8 cellular contexts compared by ENCODE assay signal in genomic region chr17:28807925-28808641, GRCh38. TPM values are rescaled to one million over a fixed set of nuclear protein-coding genes. Genes with fewer than 3 reads are reported as not detected.
DNase-seq lines count a peak whose midpoint lies in the region; ATAC-seq and TF ChIP-seq lines count a peak whose summit lies in the region.

No MANE protein-coding gene starts in this region.

- H2AFZ ChIP-seq in parathyroid adenoma, result no peak overlapping the region

- no peak overlapping the region for H3K4me3 ChIP-seq in HEK293 (ENCODE audit: low read depth, low read length)
- H3K4me3 ChIP-seq in parathyroid adenoma (ENCODE audit: low read depth, low read length), result no peak overlapping the region

- H3K27me3 ChIP-seq in parathyroid adenoma (ENCODE audit: control insufficient read depth, insufficient read depth, low read length), result no peaks in the 10 kb centered on the region

- H3K4me1 ChIP-seq in HEK293 (ENCODE audit: control insufficient read depth, insufficient read depth, low read length) (peaks cover 22% of the 10 kb centered on the region), parathyroid adenoma (peaks cover 4% of the 10 kb centered on the region)

- no peak overlapping the region for H3K9ac ChIP-seq in parathyroid adenoma

- H3K9me3 ChIP-seq in HEK293 (ENCODE audit: control insufficient read depth, insufficient read depth, low read depth, low read length) (no peaks in the 10 kb centered on the region), parathyroid adenoma (ENCODE audit: control insufficient read depth, low read length) (no peaks in the 10 kb centered on the region)

- no peak overlapping the region for H3K4me2 ChIP-seq in parathyroid adenoma (ENCODE audit: low read length)

- DNase-seq in ACHN (peak; percentile 48), SK-MEL-5 (ENCODE audit: low read depth, low spot score) (peak; percentile 28), fibroblast of gingiva (ENCODE audit: low read depth) (peak; percentile 93), KG1 (lab: John Stamatoyannopoulos, UW) (no peak), occipital lobe (lab: John Stamatoyannopoulos, UW) (no peak)

- peaks cover 8 to 18% of the 10 kb centered on the region in 2 experiments; a peak in 2 of 3 replicates for H3K36me3 ChIP-seq in HEK293 (ENCODE audit: control insufficient read depth in 2 of 2, insufficient read depth in 1 of 2, low read length in 2 of 2)
- H3K36me3 ChIP-seq in parathyroid adenoma (ENCODE audit: control insufficient read depth, insufficient read depth, low read length), result no peaks in the 10 kb centered on the region

- POLR2A ChIA-PET in HEK293 (lab: Yijun Ruan, JAX), result interaction anchor here (0.6 to 3.1 kb wide), 10 partner anchors 25 to 144 kb away, joined by 3 to 17 read pairs (median 4); partner anchors contain the start of genes FAM222B, FLOT2, RPL23A and TLCD1

- H3K27ac ChIP-seq in HEK293 (ENCODE audit: extremely low read depth, low read depth, low read length) (peak overlapping the region; percentile 52), parathyroid adenoma (peak overlapping the region; percentile 11)

- in situ Hi-C loops in ACHN (cut with HindIII; ENCODE audit: low pct_ligation_motif_present, low pct_unique_long_range_greater_than_20kb, low sequenced_read_pairs), result no loop called here
- in situ Hi-C loops in SK-MEL-5 (cut with HindIII; ENCODE audit: low pct_unique_long_range_greater_than_20kb, low sequenced_read_pairs), result no loop called here

- ATAC-seq in GM21447 (IDR thresholded peaks at IDR 0.05; ENCODE audit: unreplicated experiment), result no peak

- peaks cover 51% of the 10 kb centered on the region for H3K79me2 ChIP-seq in parathyroid adenoma

- CTCF ChIA-PET in HEK293 (lab: Yijun Ruan, JAX), result interaction anchor here (0.7 to 4.9 kb wide), 10 partner anchors 11 to 127 kb away, joined by 3 to 68 read pairs (median 4); partner anchors contain the start of gene TLCD1

- TF ChIP-seq CTCF in HEK293 (tag by site-specific recombination; IDR thresholded peaks at IDR 0.05) (no peak), parathyroid adenoma (IDR thresholded peaks at IDR 0.05) (no peak)

TF ChIP-seq in HEK293, 187 proteins besides CTCF, POLR2A, EP300 and RAD21 (continues in another document):
- TF ChIP-seq ZNF571 (tag by site-specific recombination; IDR thresholded peaks at IDR 0.05), result no peak
- peak; percentile 51; the same call in 1 of the 2 replicates for TF ChIP-seq REST (tag by site-specific recombination; IDR thresholded peaks at IDR 0.05)
- TF ChIP-seq ZNF433 (tag by site-specific recombination; IDR thresholded peaks at IDR 0.05; ENCODE audit: low read depth), result no peak
- peak; percentile 81 for TF ChIP-seq ZBTB17 (tag by site-specific recombination; IDR thresholded peaks at IDR 0.05)
- TF ChIP-seq ZFP37 (tag by site-specific recombination; IDR thresholded peaks at IDR 0.05), result no peak
- TF ChIP-seq YY1 (tag by site-specific recombination; IDR thresholded peaks at IDR 0.05), result no peak
- TF ChIP-seq SCRT2 (tag by site-specific recombination; IDR thresholded peaks at IDR 0.05), result no peak
- TF ChIP-seq ZNF146 (tag by site-specific recombination; IDR thresholded peaks at IDR 0.05), result 0 out of 2 replicates have a peak, but pooled peaks have one; percentile 14
- TF ChIP-seq, protein P1, sequence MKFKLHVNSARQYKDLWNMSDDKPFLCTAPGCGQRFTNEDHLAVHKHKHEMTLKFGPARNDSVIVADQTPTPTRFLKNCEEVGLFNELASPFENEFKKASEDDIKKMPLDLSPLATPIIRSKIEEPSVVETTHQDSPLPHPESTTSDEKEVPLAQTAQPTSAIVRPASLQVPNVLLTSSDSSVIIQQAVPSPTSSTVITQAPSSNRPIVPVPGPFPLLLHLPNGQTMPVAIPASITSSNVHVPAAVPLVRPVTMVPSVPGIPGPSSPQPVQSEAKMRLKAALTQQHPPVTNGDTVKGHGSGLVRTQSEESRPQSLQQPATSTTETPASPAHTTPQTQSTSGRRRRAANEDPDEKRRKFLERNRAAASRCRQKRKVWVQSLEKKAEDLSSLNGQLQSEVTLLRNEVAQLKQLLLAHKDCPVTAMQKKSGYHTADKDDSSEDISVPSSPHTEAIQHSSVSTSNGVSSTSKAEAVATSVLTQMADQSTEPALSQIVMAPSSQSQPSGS (tag by site-specific recombination; IDR thresholded peaks at IDR 0.05; ENCODE audit: low read depth), result no peak
- no peak for TF ChIP-seq ZNF624 (tag by site-specific recombination; IDR thresholded peaks at IDR 0.05)
- TF ChIP-seq SP3 (tag by site-specific recombination; IDR thresholded peaks at IDR 0.05), result no peak
- TF ChIP-seq ZNF341 (tag by site-specific recombination; IDR thresholded peaks at IDR 0.05; ENCODE audit: low read depth), result peak; percentile 44; the same call in 1 of the 2 replicates
- 0 out of 2 replicates have a peak, but pooled peaks have one; percentile 45 for TF ChIP-seq PRDM1 (tag by site-specific recombination; IDR thresholded peaks at IDR 0.05)
- TF ChIP-seq, protein P2, sequence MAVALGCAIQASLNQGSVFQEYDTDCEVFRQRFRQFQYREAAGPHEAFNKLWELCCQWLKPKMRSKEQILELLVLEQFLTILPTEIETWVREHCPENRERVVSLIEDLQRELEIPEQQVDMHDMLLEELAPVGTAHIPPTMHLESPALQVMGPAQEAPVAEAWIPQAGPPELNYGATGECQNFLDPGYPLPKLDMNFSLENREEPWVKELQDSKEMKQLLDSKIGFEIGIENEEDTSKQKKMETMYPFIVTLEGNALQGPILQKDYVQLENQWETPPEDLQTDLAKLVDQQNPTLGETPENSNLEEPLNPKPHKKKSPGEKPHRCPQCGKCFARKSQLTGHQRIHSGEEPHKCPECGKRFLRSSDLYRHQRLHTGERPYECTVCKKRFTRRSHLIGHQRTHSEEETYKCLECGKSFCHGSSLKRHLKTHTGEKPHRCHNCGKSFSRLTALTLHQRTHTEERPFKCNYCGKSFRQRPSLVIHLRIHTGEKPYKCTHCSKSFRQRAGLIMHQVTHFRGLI (tag by site-specific recombination; IDR thresholded peaks at IDR 0.05), result no peak; the same call in 1 of the 2 replicates
- peak; percentile 82 for TF ChIP-seq ZNF10 (tag by site-specific recombination; IDR thresholded peaks at IDR 0.05)
- TF ChIP-seq ZSCAN30 (tag by site-specific recombination; IDR thresholded peaks at IDR 0.05), result 0 out of 2 replicates have a peak, but pooled peaks have one; percentile 38
- TF ChIP-seq GLI2 (tag by site-specific recombination; IDR thresholded peaks at IDR 0.05; ENCODE audit: borderline replicate concordance, low read depth), result peak; percentile 43; the same call in 1 of the 2 replicates
- TF ChIP-seq ZIC2 (tag by site-specific recombination; IDR thresholded peaks at IDR 0.05), result peak; percentile 64
- TF ChIP-seq ZNF423 (tag by site-specific recombination; IDR thresholded peaks at IDR 0.05), result no peak
- no peak for TF ChIP-seq GLI4 (tag by site-specific recombination; IDR thresholded peaks at IDR 0.05)
- TF ChIP-seq ZBTB1 (tag by site-specific recombination; IDR thresholded peaks at IDR 0.05), result 0 out of 2 replicates have a peak, but pooled peaks have one; percentile 23
- peak; percentile 93 for TF ChIP-seq IKZF3 (tag by site-specific recombination; IDR thresholded peaks at IDR 0.05)
- TF ChIP-seq TCF7L2 (IDR thresholded peaks at IDR 0.05; ENCODE audit: borderline replicate concordance, low read depth, low read length), result no peak
- TF ChIP-seq SP7 (tag by site-specific recombination; IDR thresholded peaks at IDR 0.05), result peak; percentile 58

RNA-seq across cellular contexts. Expression of gene FAM222B, which starts 34.5 kb away (rescaled TPM):
- total RNA-seq in SK-MEL-5 (2014; rRNA removed; shearing (Covaris generic)), result 11.3 and 14.7 TPM in 2 replicates
- 46.7 and 54.7 TPM in 2 replicates for polyA plus RNA-seq in SK-MEL-5 (2015; cell fraction: cytosol; rRNA removed)
- 8.0 and 11.5 TPM in 2 replicates for polyA plus RNA-seq in SK-MEL-5 (2015; cell fraction: nucleus; rRNA removed)
- total RNA-seq in occipital lobe, result 2.7 TPM

RNA-seq across cellular contexts. Expression of gene ERAL1, which starts 46.7 kb away (rescaled TPM):
- 23.8 and 35.7 TPM in 2 replicates for total RNA-seq in SK-MEL-5 (2014; rRNA removed; shearing (Covaris generic))
- 84.5 and 105 TPM in 2 replicates for polyA plus RNA-seq in SK-MEL-5 (2015; cell fraction: cytosol; rRNA removed)
- 138 and 139 TPM in 2 replicates for polyA plus RNA-seq in SK-MEL-5 (2015; cell fraction: nucleus; rRNA removed)
- 21.8 TPM for total RNA-seq in occipital lobe

Comparison
In these comparisons a context has a peak if more than half of its experiments do, and no peak if none do; other contexts are left out.
1. DNase-seq: peak in ACHN (single experiment), SK-MEL-5 (single experiment) and fibroblast of gingiva (single experiment); none in KG1 (single experiment) and occipital lobe (single experiment).